8 cellular contexts compared by ENCODE assay signal in the genomic region with DNA sequence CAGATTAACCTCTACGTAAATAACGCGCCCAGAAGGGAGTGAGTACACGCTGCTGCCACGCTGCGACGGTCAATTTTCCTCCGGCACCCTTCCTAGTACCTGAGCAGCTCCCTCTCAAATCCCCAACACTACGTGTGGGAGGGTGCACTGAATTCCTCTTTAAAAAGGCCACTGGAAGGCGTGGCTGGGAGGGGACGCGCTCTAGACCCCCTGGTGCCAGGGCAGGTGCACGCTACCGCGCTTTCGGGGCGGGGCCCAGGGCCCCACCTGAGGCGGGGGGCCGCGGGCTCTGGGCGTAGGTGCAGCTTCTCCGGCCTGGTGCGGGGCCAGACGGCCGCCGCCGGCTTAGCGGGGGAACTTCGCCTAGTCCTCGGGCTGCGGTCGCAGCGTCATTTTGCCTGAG. TPM values are rescaled to one million over a fixed set of nuclear protein-coding genes. Genes with fewer than 3 reads are reported as not detected.
DNase-seq lines count a peak whose midpoint lies in the region; ATAC-seq and TF ChIP-seq lines count a peak whose summit lies in the region.

No MANE protein-coding gene starts in this region.

- no peaks in the 10 kb centered on the region for H3K27me3 ChIP-seq in thoracic aorta (replicated peaks; ENCODE audit: insufficient read depth)

- peak; percentile 76 for DNase-seq in DMS53 treated with DMSO at 0.1 percent for 48 hours (lab: John Stamatoyannopoulos, UW; ENCODE audit: unreplicated experiment)
- peak; percentile 50 for DNase-seq in NCI-H82 treated with DMSO at 0.1 percent for 48 hours (lab: John Stamatoyannopoulos, UW; ENCODE audit: unreplicated experiment)
- peak in 18 of 61 donors; percentile 38 to 76 (median 57) for DNase-seq in caudate nucleus (lab: John Stamatoyannopoulos, UW)
- DNase-seq in left lobe of liver (ENCODE audit: low spot score): no peak
- DNase-seq in thoracic aorta (ENCODE audit: low spot score): no peak
- no peak for DNase-seq in GM10266 (ENCODE audit: extremely low spot score)

- no peaks in the 10 kb centered on the region for H3K36me3 ChIP-seq in thoracic aorta

- H3K9me3 ChIP-seq in thoracic aorta: no peaks in the 10 kb centered on the region

- H3K4me3 ChIP-seq in thoracic aorta: peak overlapping the region; percentile 91

- TF ChIP-seq CTCF in thoracic aorta (IDR thresholded peaks at IDR 0.05): no peak
- TF ChIP-seq CTCF in GM10266 (IDR thresholded peaks at IDR 0.05; ENCODE audit: control insufficient read depth, insufficient read depth, low read depth, missing control alignments): no peak

- H3K27ac ChIP-seq in caudate nucleus (ENCODE audit: low read depth, low read length) (peak overlapping the region; percentile 98), thoracic aorta (peak overlapping the region; percentile 92 to 94)

- peak; percentile 22 for ATAC-seq in GM19455 (IDR thresholded peaks at IDR 0.05; ENCODE audit: unreplicated experiment)
- ATAC-seq in HG03460 (IDR thresholded peaks at IDR 0.05; ENCODE audit: unreplicated experiment): peak; percentile 24
- peak; percentile 43 for ATAC-seq in left lobe of liver
- no peak for ATAC-seq in thoracic aorta (ENCODE audit: insufficient number of reproducible peaks, low FRiP score, low read depth)

- H3K4me1 ChIP-seq in thoracic aorta (ENCODE audit: control insufficient read depth in 1 of 2, low read depth in 2 of 2): peaks cover 26 to 36% of the 10 kb centered on the region in 2 donors

RNA-seq across cellular contexts. Expression of gene ANKRD12, which starts 0.7 kb away (rescaled TPM):
- total RNA-seq in left lobe of liver (15.0 TPM), thoracic aorta (10 to 100 TPM; 35.6 to 70.3 TPM)

RNA-seq across cellular contexts. Expression of gene NDUFV2, which starts 33.4 kb away (rescaled TPM):
- 151 TPM for total RNA-seq in left lobe of liver
- 10 to 100 TPM; 44.0 to 94.9 TPM for total RNA-seq in thoracic aorta

Comparison
In these comparisons a context has a peak if more than half of its experiments do, and no peak if none do; other contexts are left out.
1. DNase-seq: peak in DMS53 treated with DMSO at 0.1 percent for 48 hours (single experiment) and NCI-H82 treated with DMSO at 0.1 percent for 48 hours (single experiment); none in left lobe of liver (single experiment), thoracic aorta (single experiment) and GM10266 (single experiment).